ENCODE assay signal across 36 cellular contexts in genomic region chr11:126159719-126160344, GRCh38. TPM values are rescaled to one million over a fixed set of nuclear protein-coding genes. Genes with fewer than 3 reads are reported as not detected.
DNase-seq lines count a peak whose midpoint lies in the region; ATAC-seq, FAIRE-seq and TF ChIP-seq lines count a peak whose summit lies in the region.
"Had no signal": no experiment of that assay in that cellular context is flagged by ENCODE, and none has a peak within 500 bp of the region (broad histone marks: within the 10 kb centered on the region; RNA-seq: fewer than 3 reads in every experiment).

No MANE protein-coding gene starts in this region.

- H3K23ac ChIP-seq in H1 (ENCODE audit: insufficient read length) (no peak overlapping the region), mesendoderm (ENCODE audit: low read length) (no peak overlapping the region)

- TF ChIP-seq RAD21 in H1 (IDR thresholded peaks at IDR 0.05 in 1 of 2, conservative IDR thresholded peaks at IDR 0.05 in 1 of 2; ENCODE audit: low read depth in 2 of 2, low read length in 2 of 2) = no peak

- H4K91ac ChIP-seq in H1 (replicated peaks; ENCODE audit: insufficient read length, low read length) = no peak overlapping the region

- H4K8ac ChIP-seq in H1 (ENCODE audit: extremely low read depth, insufficient read depth, low read length) = peak overlapping the region; percentile 72; the same call in 1 of the 2 replicates
- no peak overlapping the region for H4K8ac ChIP-seq in mesendoderm (ENCODE audit: low read depth, low read length)

- no peak overlapping the region for H3K56ac ChIP-seq in H1 (replicated peaks; ENCODE audit: insufficient read length, low read depth, low read length)
- H3K56ac ChIP-seq in mesendoderm (ENCODE audit: low read length) = peak overlapping the region; percentile 52

- H3K9ac ChIP-seq in BLaER1 treated with 17β-estradiol and CSF1 and Interleukin-3, amounts not matched to agents 10 nM and 100 nM = no peak overlapping the region
- H3K9ac ChIP-seq in HUES64 (ENCODE audit: low read depth, low read length) = no peak overlapping the region
- no peak overlapping the region for H3K9ac ChIP-seq in H1 (replicated peaks in 1 of 4; ENCODE audit: extremely low read depth in 1 of 4, low read depth in 3 of 4, low read length in 3 of 4)
- no peak overlapping the region for H3K9ac ChIP-seq in mesendoderm (ENCODE audit: low read length)
- H3K9ac ChIP-seq: GM23248 had no signal

- peak overlapping the region; percentile 96; the same call in 1 of the 2 replicates for H2BK12ac ChIP-seq in H1 (ENCODE audit: low read depth, low read length)

- peak overlapping the region in 7 of 11 experiments; percentile 30 to 93 (median 83); a peak in 8 of 22 replicates for H3K4me2 ChIP-seq in BLaER1 treated with 17β-estradiol and CSF1 and Interleukin-3, amounts not matched to agents 10 nM and 100 nM
- H3K4me2 ChIP-seq in H1 (ENCODE audit: insufficient read depth in 1 of 2, low read depth in 2 of 2, low read length in 2 of 2) = peak overlapping the region; percentile 31 to 57
- peak overlapping the region; percentile 16 for H3K4me2 ChIP-seq in mesendoderm (ENCODE audit: low read length)
- no peak overlapping the region for H3K4me2 ChIP-seq in OCI-LY7 (ENCODE audit: low read length)
- H3K4me2 ChIP-seq: A549 had no signal

- H3K18ac ChIP-seq in H1 (ENCODE audit: extremely low read depth, low read length) (peak overlapping the region; percentile 68; the same call in 1 of the 2 replicates), mesendoderm (ENCODE audit: low read length) (peak overlapping the region; percentile 20)

- H3K36me3 ChIP-seq in BLaER1 treated with 17β-estradiol and CSF1 and Interleukin-3, amounts not matched to agents 10 nM and 100 nM = peaks cover 0 to 4% (median 0%) of the 10 kb centered on the region in 11 experiments; a peak in 2 of 22 replicates
- no peaks in the 10 kb centered on the region for H3K36me3 ChIP-seq in HUES64 (ENCODE audit: insufficient read depth, low read length)
- H3K36me3 ChIP-seq in H1 (ENCODE audit: control insufficient read depth in 2 of 4, insufficient read depth in 4 of 4, low read length in 3 of 4) = no peaks in the 10 kb centered on the region
- no peaks in the 10 kb centered on the region for H3K36me3 ChIP-seq in mesendoderm (ENCODE audit: control insufficient read depth, insufficient read depth, low read length)
- H3K36me3 ChIP-seq in OCI-LY7 (ENCODE audit: insufficient read depth, low read length) = no peaks in the 10 kb centered on the region
- H3K36me3 ChIP-seq: esophagus squamous epithelium, heart right ventricle, neutrophil, right lobe of liver, thyroid gland had no signal

- H3K27me3 ChIP-seq in BLaER1 treated with 17β-estradiol and CSF1 and Interleukin-3, amounts not matched to agents 10 nM and 100 nM = no peaks in the 10 kb centered on the region
- H3K27me3 ChIP-seq in HUES64 (ENCODE audit: insufficient read depth, low read length) (0 out of 2 replicates have a peak, but pooled peaks cover 8% of the 10 kb centered on the region), H1 (replicated peaks in 1 of 4; ENCODE audit: control insufficient read depth in 3 of 4, extremely low read depth in 1 of 4, insufficient read depth in 3 of 4, low read length in 3 of 4) (no peaks in the 10 kb centered on the region; a peak in 1 of 7 replicates), mesendoderm (ENCODE audit: insufficient read depth, low read length, poor library complexity) (no peaks in the 10 kb centered on the region)
- H3K27me3 ChIP-seq: neutrophil, right lobe of liver, thyroid gland had no signal

- DNase-seq in H1 (ENCODE audit: low read depth in 1 of 2, low spot score in 2 of 2) (peak; percentile 31 to 76), mesendoderm (peak; percentile 88), DMS79 (lab: John Stamatoyannopoulos, UW) (no peak), OCI-LY7 (ENCODE audit: low spot score) (no peak)
- DNase-seq in central memory CD4-positive, alpha-beta T cell = no peak
- DNase-seq: activated CD4-positive, alpha-beta T cell treated with anti-CD3 and anti-CD28 coated beads, Interleukin-2, amount 50 U/mL, for 48 hours; activated T-cell treated with anti-CD3 and anti-CD28 coated beads, Interleukin-2, amount 50 U/mL, for 48 hours; AML-193; caudate nucleus; CD4-positive, alpha-beta memory T cell; esophagus squamous epithelium; foreskin melanocyte; GM23248; heart right ventricle; Karpas-422; left colon; mammary epithelial cell; NCI-H1417; NCI-H2029 treated with DMSO at 0.1 percent for 48 hours; NCI-H2227 treated with DMSO at 0.1 percent for 48 hours; NCI-H774; PC-3; stimulated activated CD4-positive, alpha-beta T cell treated with anti-CD3 and anti-CD28 coated beads, Interleukin-12 subunit alpha, Interleukin-12 subunit beta, amount 100 ng/mL, for 4 hours; stimulated activated CD4-positive, alpha-beta T cell treated with anti-CD3 and anti-CD28 coated beads, Interleukin-2, amount 100 ng/mL, for 48 hours; thyroid gland had no signal

- no peak overlapping the region for H3K27ac ChIP-seq in BLaER1 treated with 17β-estradiol and CSF1 and Interleukin-3, amounts not matched to agents 10 nM and 100 nM
- peak overlapping the region; percentile 56; the same call in 1 of the 2 replicates for H3K27ac ChIP-seq in HUES64 (ENCODE audit: low read depth, low read length)
- H3K27ac ChIP-seq in H1 (ENCODE audit: low read depth, low read length) = no peak overlapping the region
- H3K27ac ChIP-seq in mesendoderm (ENCODE audit: low read depth, low read length) = peak overlapping the region; percentile 13
- no peak overlapping the region for H3K27ac ChIP-seq in OCI-LY7 (ENCODE audit: low read depth, low read length, poor library complexity, severe bottlenecking)
- H3K27ac ChIP-seq: A549, esophagus squamous epithelium, GM23248, heart right ventricle, HL-60, neutrophil, right lobe of liver, SK-N-MC, thyroid gland had no signal

- H3K4ac ChIP-seq in H1 (replicated peaks; ENCODE audit: insufficient read length, low read depth, low read length) (no peak overlapping the region), mesendoderm (ENCODE audit: low read depth, low read length) (no peak overlapping the region)

- no peak overlapping the region for H3K14ac ChIP-seq in H1 (ENCODE audit: insufficient read length)

- H3K79me1 ChIP-seq in H1 (ENCODE audit: low read depth, low read length) = no peaks in the 10 kb centered on the region; the same call in 1 of the 2 replicates
- no peaks in the 10 kb centered on the region for H3K79me1 ChIP-seq in mesendoderm (ENCODE audit: low read length)

- no peak overlapping the region for H2AFZ ChIP-seq in H1 (ENCODE audit: low read length)
- no peak overlapping the region for H2AFZ ChIP-seq in OCI-LY7 (ENCODE audit: low read length)
- H2AFZ ChIP-seq: GM23248 had no signal

- H3K79me2 ChIP-seq in H1 (ENCODE audit: control insufficient read depth in 1 of 2, insufficient read depth in 2 of 2, low read length in 2 of 2) (no peaks in the 10 kb centered on the region), mesendoderm (ENCODE audit: control insufficient read depth, insufficient read depth, low read length) (no peaks in the 10 kb centered on the region), OCI-LY7 (ENCODE audit: insufficient read depth, low read depth, low read length) (no peaks in the 10 kb centered on the region)

- TF ChIP-seq EP300 in H1 (IDR thresholded peaks at IDR 0.05; ENCODE audit: borderline replicate concordance in 1 of 2, low read depth in 2 of 2, low read length in 2 of 2) = no peak

- no peaks in the 10 kb centered on the region; the same call in 1 of the 2 replicates for H3K23me2 ChIP-seq in H1 (ENCODE audit: low read depth, low read length)

- no peak for ATAC-seq in GM19467 (IDR thresholded peaks at IDR 0.05; ENCODE audit: unreplicated experiment)
- ATAC-seq: A549; activated CD4-positive, CD25-positive, alpha-beta regulatory T cell treated with anti-CD3 and anti-CD28 coated beads, Interleukin-2, amount 50 U/mL, for 24 hours; heart right ventricle; left colon; PC-3; right lobe of liver had no signal

- H3K9me2 ChIP-seq in OCI-LY7 (ENCODE audit: insufficient read depth, low read length) = no peaks in the 10 kb centered on the region

- H3K9me3 ChIP-seq in BLaER1 treated with 17β-estradiol and CSF1 and Interleukin-3, amounts not matched to agents 10 nM and 100 nM (replicated peaks in 1 of 11) = no peaks in the 10 kb centered on the region
- H3K9me3 ChIP-seq in HUES64 (ENCODE audit: insufficient read depth, low read depth, low read length) (no peaks in the 10 kb centered on the region), H1 (ENCODE audit: insufficient read depth in 2 of 2, low read depth in 1 of 2, low read length in 1 of 2) (no peaks in the 10 kb centered on the region), OCI-LY7 (ENCODE audit: low read length) (no peaks in the 10 kb centered on the region)
- H3K9me3 ChIP-seq: A549, esophagus squamous epithelium, heart right ventricle, neutrophil, right lobe of liver, thyroid gland had no signal

- H2BK120ac ChIP-seq in H1 (replicated peaks; ENCODE audit: low read depth, low read length) = no peak overlapping the region
- H2BK120ac ChIP-seq in mesendoderm (ENCODE audit: low read depth, low read length) = peak overlapping the region; percentile 46

- TF ChIP-seq CTCF in H1 (IDR thresholded peaks at IDR 0.05; ENCODE audit: control extremely low read depth in 1 of 3, insufficient read depth in 1 of 3, low read depth in 1 of 3, low read length in 3 of 3) (no peak), OCI-LY7 (conservative IDR thresholded peaks at IDR 0.05; ENCODE audit: low read length) (no peak)

- peak overlapping the region; percentile 82 for H2BK20ac ChIP-seq in H1 (ENCODE audit: low read length)

- no TSS peak for BruUV-seq in OCI-LY7 (replicated peaks; lab: Mats Ljungman, UMichigan)

- no peak for TF ChIP-seq POLR2A in H1 (IDR thresholded peaks at IDR 0.05; ENCODE audit: control extremely low read depth in 1 of 2, low read depth in 2 of 2, low read length in 2 of 2)

- CTCF ChIA-PET in H1 (lab: Charles Lee; ENCODE audit: partially characterized antibody) (interaction anchor here (0.6 to 2.2 kb wide), 10 partner anchors 12 to 238 kb away, joined by 3 to 7 read pairs (median 4); no protein-coding TSS in a partner anchor), OCI-LY7 (lab: Charles Lee; ENCODE audit: unreplicated experiment) (no interaction called here)

- H4K5ac ChIP-seq in H1 (ENCODE audit: insufficient read length, low read depth, low read length) = peak overlapping the region; percentile 24
- H4K5ac ChIP-seq in mesendoderm (ENCODE audit: low read length) = no peak overlapping the region

- H2BK15ac ChIP-seq in H1 (ENCODE audit: low read length) = peak overlapping the region; percentile 75; the same call in 1 of the 2 replicates
- no peak overlapping the region for H2BK15ac ChIP-seq in mesendoderm (replicated peaks; ENCODE audit: low read depth)

- H3K4me3 ChIP-seq in BLaER1 treated with 17β-estradiol and CSF1 and Interleukin-3, amounts not matched to agents 10 nM and 100 nM = no peak overlapping the region
- H3K4me3 ChIP-seq in HUES64 (ENCODE audit: low read length) (0 out of 2 replicates have a peak overlapping the region, but pooled peaks have one; percentile 1), H1 (ENCODE audit: extremely low read depth in 1 of 4, insufficient read depth in 2 of 4, low read depth in 3 of 4, low read length in 4 of 4) (peak overlapping the region in 1 of 4 experiments; percentile 29; a peak in 2 of 8 replicates), mesendoderm (ENCODE audit: low read length) (no peak overlapping the region), OCI-LY7 (ENCODE audit: low read depth, low read length, poor library complexity, severe bottlenecking) (no peak overlapping the region)
- H3K4me3 ChIP-seq: A549, esophagus squamous epithelium, GM23248, heart right ventricle, right lobe of liver, SK-N-MC, thyroid gland had no signal

- intact Hi-C loops in OCI-LY7 (cut with micrococcal nuclease; ENCODE audit: unreplicated experiment) = no loop called here

- H3K4me1 ChIP-seq in BLaER1 treated with 17β-estradiol and CSF1 and Interleukin-3, amounts not matched to agents 10 nM and 100 nM = peaks cover 29 to 94% (median 86%) of the 10 kb centered on the region in 10 experiments
- H3K4me1 ChIP-seq in HUES64 (ENCODE audit: insufficient read depth, low read length) = peaks cover 35% of the 10 kb centered on the region
- H3K4me1 ChIP-seq in H1 (replicated peaks in 1 of 4; ENCODE audit: control insufficient read depth in 3 of 4, insufficient read depth in 4 of 4, low read length in 3 of 4) = peaks cover 15 to 33% (median 25%) of the 10 kb centered on the region in 4 experiments
- H3K4me1 ChIP-seq in mesendoderm (ENCODE audit: control insufficient read depth, low read depth, low read length) = peaks cover 7% of the 10 kb centered on the region
- H3K4me1 ChIP-seq in OCI-LY7 (ENCODE audit: insufficient read depth, low read length, poor library complexity, severe bottlenecking) = no peaks in the 10 kb centered on the region
- H3K4me1 ChIP-seq: A549, heart right ventricle, right lobe of liver had no signal

- FAIRE-seq in H1 (lab: Jason Lieb, UNC) = peak; percentile 84
- FAIRE-seq: A549, D721Med, TTC549 had no signal

- no peaks in the 10 kb centered on the region for H4K20me1 ChIP-seq in BLaER1 treated with 17β-estradiol and CSF1 and Interleukin-3, amounts not matched to agents 10 nM and 100 nM
- H4K20me1 ChIP-seq in H1 (replicated peaks in 1 of 2; ENCODE audit: control insufficient read depth in 1 of 2, insufficient read depth in 2 of 2, low read length in 2 of 2) (no peaks in the 10 kb centered on the region), OCI-LY7 (ENCODE audit: insufficient read depth, low read length) (no peaks in the 10 kb centered on the region)

- WGBS in HUES64 = 6% methylated on average over 19 of the region's 19 CpGs
- WGBS in H1 (ENCODE audit: extremely low coverage in 1 of 2, insufficient coverage in 1 of 2, insufficient read length in 1 of 2, insufficient replicate concordance in 2 of 2, low coverage in 1 of 2, low lambda C conversion rate in 2 of 2, missing lambda C conversion rate in 1 of 2), 2 experiments = 13% methylated on average over 16 of the region's 19 CpGs; no CpG with 5 or more reads in 1 of the 2 experiments
- WGBS in mesendoderm (ENCODE audit: extremely low coverage, insufficient coverage, low lambda C conversion rate) = no CpG with 5 or more reads among the region's 19 CpGs

- H2AK5ac ChIP-seq in H1 (ENCODE audit: low read depth, low read length) (no peak overlapping the region), mesendoderm (ENCODE audit: low read length) (no peak overlapping the region)

- POLR2A ChIA-PET in H1 (lab: Charles Lee; ENCODE audit: partially characterized antibody) = interaction anchor here (0.6 to 1.6 kb wide), 7 partner anchors 12 to 257 kb away, joined by 3 to 5 read pairs (median 3); partner anchors contain the start of genes FAM118B, PUS3 and RPUSD4
- POLR2A ChIA-PET in OCI-LY7 (lab: Charles Lee) = interaction anchor here (0.5 to 0.6 kb wide), 2 partner anchors 90 to 186 kb away, joined by 3 read pairs; no protein-coding TSS in a partner anchor

- peak overlapping the region; percentile 73; the same call in 1 of the 2 replicates for H2BK5ac ChIP-seq in H1 (ENCODE audit: low read depth, low read length)
- no peak overlapping the region for H2BK5ac ChIP-seq in mesendoderm (ENCODE audit: low read length)

RNA-seq across cellular contexts. Expression of gene RPUSD4, which starts 51.6 kb away (rescaled TPM):
- polyA plus RNA-seq in HUES64 (2013, experiment 1 of 2) = 28.6 TPM
- polyA plus RNA-seq in HUES64 (2013, experiment 2 of 2) = 25.2 TPM
- total RNA-seq in H1 (2021; fragmentation: NEBNext Ultra II Directional; extraction: Animal tissue kit (Norgen Biotek cat#: 25700)) = 48.2 and 50.7 TPM in 2 replicates
- 36.1 and 46.7 TPM in 2 replicates for polyA plus RNA-seq in H1 (2011; rRNA removed)
- 55.9 TPM for polyA plus RNA-seq in H1 (2011; cell fraction: cytosol; rRNA removed)
- 81.0 TPM for polyA plus RNA-seq in H1 (2011; cell fraction: nucleus; rRNA removed)
- 46.3 to 52.7 TPM (median 46.7 TPM) in 4 replicates for polyA plus RNA-seq in H1 (2012, experiment 1 of 2)
- polyA plus RNA-seq in H1 (2012, experiment 2 of 2) = 39.5 TPM
- 25.5 TPM for polyA plus RNA-seq in H1 (2013, experiment 1 of 2)
- polyA plus RNA-seq in H1 (2013, experiment 2 of 2) = 24.2 TPM
- polyA minus RNA-seq in H1 (2011; rRNA and poly(A)+ RNA removed) = 165 and 201 TPM in 2 replicates
- polyA minus RNA-seq in H1 (2011; cell fraction: cytosol; rRNA and poly(A)+ RNA removed) = 43.7 TPM
- polyA minus RNA-seq in H1 (2011; cell fraction: nucleus; rRNA and poly(A)+ RNA removed) = 64.7 TPM
- 28.2 TPM for polyA plus RNA-seq in mesendoderm (2013, experiment 1 of 2)
- polyA plus RNA-seq in mesendoderm (2013, experiment 2 of 2) = 28.0 TPM
- total RNA-seq in OCI-LY7 (2014; rRNA removed; shearing (Covaris generic)) = 29.1 and 39.2 TPM in 2 replicates
- 36.2 and 37.0 TPM in 2 replicates for total RNA-seq in OCI-LY7 (2022)

RNA-seq across cellular contexts. Expression of gene FAM118B, which starts 51.8 kb away (rescaled TPM):
- polyA plus RNA-seq in HUES64 (2013, experiment 1 of 2) = 40.3 TPM
- 39.9 TPM for polyA plus RNA-seq in HUES64 (2013, experiment 2 of 2)
- total RNA-seq in H1 (2021; fragmentation: NEBNext Ultra II Directional; extraction: Animal tissue kit (Norgen Biotek cat#: 25700)) = 47.1 and 48.3 TPM in 2 replicates
- polyA plus RNA-seq in H1 (2011; rRNA removed) = 15.5 and 25.3 TPM in 2 replicates
- 33.4 TPM for polyA plus RNA-seq in H1 (2011; cell fraction: cytosol; rRNA removed)
- polyA plus RNA-seq in H1 (2011; cell fraction: nucleus; rRNA removed) = 11.6 TPM
- 36.7 to 42.0 TPM (median 38.1 TPM) in 4 replicates for polyA plus RNA-seq in H1 (2012, experiment 1 of 2)
- polyA plus RNA-seq in H1 (2012, experiment 2 of 2) = 11.5 TPM
- 27.6 TPM for polyA plus RNA-seq in H1 (2013, experiment 1 of 2)
- polyA plus RNA-seq in H1 (2013, experiment 2 of 2) = 26.8 TPM
- 23.0 and 33.8 TPM in 2 replicates for polyA minus RNA-seq in H1 (2011; rRNA and poly(A)+ RNA removed)
- polyA minus RNA-seq in H1 (2011; cell fraction: cytosol; rRNA and poly(A)+ RNA removed) = 16.0 TPM
- 35.9 TPM for polyA minus RNA-seq in H1 (2011; cell fraction: nucleus; rRNA and poly(A)+ RNA removed)
- polyA plus RNA-seq in mesendoderm (2013, experiment 1 of 2) = 27.5 TPM
- polyA plus RNA-seq in mesendoderm (2013, experiment 2 of 2) = 28.3 TPM
- total RNA-seq in OCI-LY7 (2014; rRNA removed; shearing (Covaris generic)) = 9.9 and 11.5 TPM in 2 replicates
- 12.8 and 14.8 TPM in 2 replicates for total RNA-seq in OCI-LY7 (2022)

Comparison
In these comparisons a context has a peak if more than half of its experiments do, and no peak if none do; other contexts are left out.
1. H3K27ac ChIP-seq: peak in HUES64 (single experiment) and mesendoderm (single experiment); none in BLaER1 treated with 17β-estradiol and CSF1 and Interleukin-3, amounts not matched to agents 10 nM and 100 nM (0 of 11), H1 (single experiment) and OCI-LY7 (single experiment).
2. DNase-seq: peak in H1 (2 of 2) and mesendoderm (single experiment); none in DMS79 (single experiment), central memory CD4-positive, alpha-beta T cell (single experiment) and OCI-LY7 (single experiment).